22 cellular contexts compared by ENCODE assay signal in genomic region chr6:149152521-149152920, GRCh38.
"Had no signal": no experiment of that assay in that cellular context is flagged by ENCODE, and none has a peak within 500 bp of the region (broad histone marks: within the 10 kb centered on the region; RNA-seq: fewer than 3 reads in every experiment).

No MANE protein-coding gene starts in this region.

- H3K27me3 ChIP-seq: right atrium auricular region, tibial artery, uterus had no signal

- H3K4me1 ChIP-seq: left ventricle myocardium inferior, prostate gland, right atrium auricular region, tibial artery, uterus had no signal

- H3K9me3 Mint-ChIP-seq: activated B cell treated with CpG ODN at 0.5 μM for 24 hours had no signal

- H3K4me3 Mint-ChIP-seq: activated B cell treated with CpG ODN at 0.5 μM for 24 hours had no signal

- H3K4me3 ChIP-seq: left ventricle myocardium inferior, prostate gland, right atrium auricular region, tibial artery, uterus had no signal

- H3K36me3 ChIP-seq: left ventricle myocardium inferior, prostate gland, right atrium auricular region, tibial artery, uterus had no signal

- ATAC-seq: SK-N-SH treated with all-trans-retinoic acid at 6 μM for 48 hours; stimulated activated naive CD8-positive, alpha-beta T cell treated with anti-CD3 and anti-CD28 coated beads, Interleukin-15, Interleukin-2, amounts not matched to agents 100 U/mL and 50 U/mL, for 24 hours had no signal

- H3K27ac ChIP-seq: prostate gland, right atrium auricular region, tibial artery, uterus had no signal

- H3K4me1 Mint-ChIP-seq: activated B cell treated with CpG ODN at 0.5 μM for 24 hours had no signal

- H3K9me3 ChIP-seq: left ventricle myocardium inferior, prostate gland, right atrium auricular region, tibial artery, uterus had no signal

- H3K27me3 Mint-ChIP-seq: activated B cell treated with CpG ODN at 0.5 μM for 24 hours had no signal

- H3K27ac Mint-ChIP-seq: activated B cell treated with CpG ODN at 0.5 μM for 24 hours had no signal

- DNase-seq: activated B cell treated with CpG ODN at 0.5 μM for 24 hours; activated CD4-positive, alpha-beta T cell treated with anti-CD3 and anti-CD28 coated beads for 4 hours; activated effector memory CD4-positive, alpha-beta T cell treated with Interleukin-2 at 50 U/mL for 16 hours; activated naive CD4-positive, alpha-beta T cell treated with anti-CD3 and anti-CD28 coated beads, Interleukin-2, amount 50 U/mL, for 16 hours; activated T-cell treated with anti-CD3 and anti-CD28 coated beads for 4 hours; amniotic stem cell; effector CD8-positive, alpha-beta T cell; immature natural killer cell; kidney glomerular epithelial cell; left ventricle myocardium inferior; mammary epithelial cell; midbrain; stimulated activated CD4-positive, alpha-beta T cell treated with anti-CD3 and anti-CD28 coated beads, Interleukin-12 subunit alpha, Interleukin-12 subunit beta, amount 100 ng/mL, for 4 hours; stimulated activated CD4-positive, alpha-beta T cell treated with anti-CD3 and anti-CD28 coated beads, Interleukin-1b, Interleukin-23, amount 100 ng/mL, for 48 hours; stimulated activated CD8-positive, alpha-beta memory T cell treated with anti-CD3 and anti-CD28 coated beads, Interleukin-4, amount 100 ng/mL, for 48 hours; stimulated activated naive CD8-positive, alpha-beta T cell treated with anti-CD3 and anti-CD28 coated beads, Interleukin-15, Interleukin-2, amounts not matched to agents 100 U/mL and 50 U/mL, for 24 hours; substantia nigra; tibial artery; uterus had no signal
